ENCODE assay signal across 20 cellular contexts in genomic region chr4:184807261-184807660, GRCh38. TPM values are rescaled to one million over a fixed set of nuclear protein-coding genes. Genes with fewer than 3 reads are reported as not detected.
DNase-seq lines count a peak whose midpoint lies in the region; ATAC-seq and TF ChIP-seq lines count a peak whose summit lies in the region.
"Had no signal": no experiment of that assay in that cellular context is flagged by ENCODE, and none has a peak within 500 bp of the region (broad histone marks: within the 10 kb centered on the region; RNA-seq: fewer than 3 reads in every experiment).

No MANE protein-coding gene starts in this region.

- TF ChIP-seq EP300 in suprapubic skin (IDR thresholded peaks at IDR 0.05) = no peak

- peak overlapping the region; percentile 72 for H3K27ac ChIP-seq in suprapubic skin
- H3K27ac ChIP-seq: 22Rv1, HL-60, testis had no signal

- no peaks in the 10 kb centered on the region for H3K36me3 Mint-ChIP-seq in progenitor cell of endocrine pancreas (ENCODE audit: insufficient read depth)

- no peaks in the 10 kb centered on the region for H3K9me3 Mint-ChIP-seq in progenitor cell of endocrine pancreas (ENCODE audit: low read depth)
- H3K9me3 Mint-ChIP-seq: activated CD4-positive, alpha-beta T cell treated with anti-CD3 and anti-CD28 coated beads, Interleukin-2, amount 10 ng/mL, durations not matched to agents 24 days and 14 days; activated naive CD4-positive, alpha-beta T cell treated with anti-CD3 and anti-CD28 coated beads, Interleukin-2, amount 50 U/mL, for 24 hours; CD4-positive, CD25-positive, alpha-beta regulatory T cell; nephron had no signal

- H3K4me1 Mint-ChIP-seq in progenitor cell of endocrine pancreas (ENCODE audit: low read depth) = peaks cover 10% of the 10 kb centered on the region

- peaks cover 80% of the 10 kb centered on the region for H3K4me1 ChIP-seq in suprapubic skin

- H3K27me3 ChIP-seq in suprapubic skin = no peaks in the 10 kb centered on the region
- H3K27me3 ChIP-seq: testis had no signal

- DNase-seq in DMS 273 (lab: John Stamatoyannopoulos, UW; ENCODE audit: unreplicated experiment) (peak; percentile 4), DMS 273 treated with DMSO at 0.1 percent for 48 hours (lab: John Stamatoyannopoulos, UW) (no peak), amniotic epithelial cell (ENCODE audit: low read depth) (peak; percentile 57), iris pigment epithelial cell (ENCODE audit: low read depth) (peak; percentile 25), suprapubic skin (ENCODE audit: low spot score in 2 of 2) (peak in 1 of 2 donors; percentile 45), progenitor cell of endocrine pancreas (ENCODE audit: low spot score, unreplicated experiment) (no peak), DMS79 treated with DMSO at 0.1 percent for 48 hours (lab: John Stamatoyannopoulos, UW) (no peak)
- DNase-seq: activated CD4-positive, alpha-beta T cell treated with anti-CD3 and anti-CD28 coated beads, Interleukin-2, amount 10 ng/mL, durations not matched to agents 24 days and 14 days; CD4-positive, CD25-positive, alpha-beta regulatory T cell; effector CD4-positive, alpha-beta T cell; NCI-H1105 treated with DMSO at 0.1 percent for 48 hours; stimulated activated CD4-positive, alpha-beta T cell treated with anti-CD3 and anti-CD28 coated beads, Interleukin-1b, Interleukin-23, amount 100 ng/mL, for 48 hours; testis had no signal

- H3K4me3 Mint-ChIP-seq in progenitor cell of endocrine pancreas (ENCODE audit: low read depth) = no peak overlapping the region
- H3K4me3 Mint-ChIP-seq: activated CD4-positive, alpha-beta T cell treated with anti-CD3 and anti-CD28 coated beads, Interleukin-2, amount 10 ng/mL, durations not matched to agents 24 days and 14 days; activated naive CD4-positive, alpha-beta T cell treated with anti-CD3 and anti-CD28 coated beads, Interleukin-2, amount 50 U/mL, for 24 hours; nephron had no signal

- 56% methylated on average over 3 of the region's 3 CpGs for WGBS in suprapubic skin

- no peak for TF ChIP-seq CTCF in suprapubic skin (IDR thresholded peaks at IDR 0.05)
- TF ChIP-seq CTCF in progenitor cell of endocrine pancreas (IDR thresholded peaks at IDR 0.05; ENCODE audit: unreplicated experiment) = no peak

- H3K27me3 Mint-ChIP-seq in progenitor cell of endocrine pancreas = peaks cover 27% of the 10 kb centered on the region
- H3K27me3 Mint-ChIP-seq: activated CD4-positive, alpha-beta T cell treated with anti-CD3 and anti-CD28 coated beads, Interleukin-2, amount 10 ng/mL, durations not matched to agents 24 days and 14 days; activated naive CD4-positive, alpha-beta T cell treated with anti-CD3 and anti-CD28 coated beads, Interleukin-2, amount 50 U/mL, for 24 hours; CD4-positive, CD25-positive, alpha-beta regulatory T cell had no signal

- no peaks in the 10 kb centered on the region for H3K9me3 ChIP-seq in suprapubic skin
- H3K9me3 ChIP-seq: testis had no signal

- ATAC-seq in GM18511 (IDR thresholded peaks at IDR 0.05; ENCODE audit: unreplicated experiment) = no peak
- ATAC-seq: GM12878 had no signal

- H3K4me3 ChIP-seq in suprapubic skin = no peak overlapping the region
- H3K4me3 ChIP-seq: GM12878, K562, testis had no signal

- no peaks in the 10 kb centered on the region for H3K36me3 ChIP-seq in suprapubic skin

- no peak for TF ChIP-seq POLR2A in suprapubic skin (IDR thresholded peaks at IDR 0.05)

- no peak overlapping the region for H3K27ac Mint-ChIP-seq in progenitor cell of endocrine pancreas
- H3K27ac Mint-ChIP-seq: activated naive CD4-positive, alpha-beta T cell treated with anti-CD3 and anti-CD28 coated beads, Interleukin-2, amount 50 U/mL, for 24 hours; CD4-positive, CD25-positive, alpha-beta regulatory T cell had no signal

RNA-seq across cellular contexts. Expression of gene ACSL1, which starts 18.5 kb away (rescaled TPM):
- total RNA-seq in suprapubic skin = 100 to 1,000 TPM; 236 to 420 (median 277) TPM
- 6.3 and 6.4 TPM in 2 replicates for total RNA-seq in progenitor cell of endocrine pancreas

Comparison
In these comparisons a context has a peak if more than half of its experiments do, and no peak if none do; other contexts are left out.
1. DNase-seq: peak in DMS 273 (single experiment), amniotic epithelial cell (single experiment) and iris pigment epithelial cell (single experiment); none in DMS 273 treated with DMSO at 0.1 percent for 48 hours (single experiment), progenitor cell of endocrine pancreas (single experiment) and DMS79 treated with DMSO at 0.1 percent for 48 hours (single experiment).
2. RNA of gene ACSL1, which starts 18.5 kb away (total RNA-seq): 236 to 420 TPM in suprapubic skin; 6.3 to 6.4 TPM in progenitor cell of endocrine pancreas; every median in the first group is over 10 times any median in the second.